Comparison of ENCODE assay signal across 1 cellular context in the genomic region with DNA sequence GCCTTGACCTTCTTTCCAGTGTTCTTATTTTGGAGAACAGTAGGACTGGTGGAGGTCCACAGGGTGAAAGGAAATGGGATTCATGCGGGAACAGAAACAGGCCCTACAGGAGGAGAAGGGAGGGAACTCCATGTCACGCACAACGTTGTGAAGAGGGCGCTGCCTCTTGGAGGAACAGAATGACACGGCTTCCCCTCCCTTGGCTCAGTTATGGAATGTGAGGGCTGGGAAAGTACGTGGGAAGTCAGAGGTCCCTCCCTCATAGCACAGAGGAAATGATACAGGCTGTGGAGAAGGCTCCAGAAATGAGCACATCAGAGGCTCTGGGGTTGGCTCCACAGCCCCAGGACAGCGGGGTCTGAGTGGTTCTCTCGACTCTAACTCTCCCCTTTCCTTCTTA.
DNase-seq lines count a peak whose midpoint lies in the region; ATAC-seq and TF ChIP-seq lines count a peak whose summit lies in the region.
"Not testable (repeated sequence)": the region's sequence is repeated elsewhere in the genome, so short reads cannot be mapped to it uniquely, and the experiment has no call there.

No MANE protein-coding gene starts in this region.

- TF ChIP-seq CTCF in omental fat pad (IDR thresholded peaks at IDR 0.05), result not testable (repeated sequence)

- ATAC-seq in omental fat pad (ENCODE audit: low FRiP score), result peak; percentile 77

- not testable (repeated sequence) for DNase-seq in omental fat pad (ENCODE audit: low spot score)
